ENCODE assay signal across 15 cellular contexts in genomic region chr9:133845659-133845947, GRCh38.
DNase-seq lines count a peak whose midpoint lies in the region; ATAC-seq, FAIRE-seq and TF ChIP-seq lines count a peak whose summit lies in the region.
"Had no signal": no experiment of that assay in that cellular context is flagged by ENCODE, and none has a peak within 500 bp of the region (broad histone marks: within the 10 kb centered on the region; RNA-seq: fewer than 3 reads in every experiment).

No MANE protein-coding gene starts in this region.

- H3K9me3 ChIP-seq in liver (ENCODE audit: control insufficient read depth in 4 of 4, low read length in 3 of 4) (no peaks in the 10 kb centered on the region), smooth muscle cell (replicated peaks; ENCODE audit: low read depth) (no peaks in the 10 kb centered on the region)

- H3K27ac ChIP-seq in liver (ENCODE audit: low read depth in 1 of 2, low read length in 2 of 2) = peak overlapping the region; percentile 78 to 86
- peak overlapping the region; percentile 84 for H3K27ac ChIP-seq in smooth muscle cell (ENCODE audit: low read depth)
- H3K27ac ChIP-seq: epithelial cell of prostate had no signal

- no peak for TF ChIP-seq RAD21 in liver (IDR thresholded peaks at IDR 0.05)

- peak; percentile 10 for DNase-seq in HTR-8/SVneo (ENCODE audit: insufficient read length, low spot score)
- DNase-seq in activated B cell treated with CpG ODN at 0.5 μM for 24 hours = no peak
- DNase-seq in smooth muscle cell (lab: John Stamatoyannopoulos, UW; ENCODE audit: unreplicated experiment) = no peak
- no peak for DNase-seq in C1 segment of cervical spinal cord (lab: John Stamatoyannopoulos, UW)
- DNase-seq in SKM-1 treated with dmso at 0.1 percent for 144 hours (lab: John Stamatoyannopoulos, UW; ENCODE audit: unreplicated experiment) = no peak
- DNase-seq: activated CD8-positive, alpha-beta memory T cell treated with anti-CD3 and anti-CD28 coated beads, Interleukin-2, amount 10 ng/mL, durations not matched to agents 7 days and 5 days; DND-41; NCI-H2171; small intestine had no signal

- intact Hi-C loops in activated B cell treated with CpG ODN at 0.5 μM for 24 hours (cut with micrococcal nuclease) = no loop called here

- H3K27me3 ChIP-seq in liver (ENCODE audit: control insufficient read depth in 4 of 4, insufficient read depth in 4 of 4, low read length in 3 of 4) (no peaks in the 10 kb centered on the region), smooth muscle cell (ENCODE audit: low read depth) (no peaks in the 10 kb centered on the region)

- peaks cover 72% of the 10 kb centered on the region for H4K20me1 ChIP-seq in smooth muscle cell (ENCODE audit: low read depth)

- H3K4me3 ChIP-seq in liver (ENCODE audit: low read depth in 1 of 3, low read length in 3 of 3) (no peak overlapping the region), smooth muscle cell (no peak overlapping the region)

- ATAC-seq in activated B cell treated with CpG ODN at 0.5 μM for 24 hours (ENCODE audit: low read depth) (peak; percentile 28), GM21528 (IDR thresholded peaks at IDR 0.05; ENCODE audit: low FRiP score, unreplicated experiment) (no peak), GM18520 (IDR thresholded peaks at IDR 0.05; ENCODE audit: unreplicated experiment) (no peak)
- ATAC-seq: activated CD8-positive, alpha-beta memory T cell treated with anti-CD3 and anti-CD28 coated beads, Interleukin-2, amount 10 ng/mL, durations not matched to agents 7 days and 5 days had no signal

- peaks cover 29% of the 10 kb centered on the region for H3K36me3 Mint-ChIP-seq in activated B cell treated with CpG ODN at 0.5 μM for 24 hours (ENCODE audit: low read depth)
- H3K36me3 Mint-ChIP-seq: activated CD8-positive, alpha-beta memory T cell treated with anti-CD3 and anti-CD28 coated beads, Interleukin-2, amount 10 ng/mL, durations not matched to agents 7 days and 5 days; activated naive CD4-positive, alpha-beta T cell treated with anti-CD3 and anti-CD28 coated beads, Interleukin-2, amount 50 U/mL, for 24 hours had no signal

- H3K36me3 ChIP-seq in liver (ENCODE audit: control insufficient read depth in 4 of 4, insufficient read depth in 3 of 4, low read depth in 1 of 4, low read length in 3 of 4) (no peaks in the 10 kb centered on the region), smooth muscle cell (ENCODE audit: low read depth) (no peaks in the 10 kb centered on the region)

- H3K4me3 Mint-ChIP-seq in activated B cell treated with CpG ODN at 0.5 μM for 24 hours = no peak overlapping the region
- H3K4me3 Mint-ChIP-seq: activated CD8-positive, alpha-beta memory T cell treated with anti-CD3 and anti-CD28 coated beads, Interleukin-2, amount 10 ng/mL, durations not matched to agents 7 days and 5 days; activated naive CD4-positive, alpha-beta T cell treated with anti-CD3 and anti-CD28 coated beads, Interleukin-2, amount 50 U/mL, for 24 hours; central memory CD8-positive, alpha-beta T cell had no signal

- H3F3A ChIP-seq in smooth muscle cell (ENCODE audit: low read depth) = peaks cover 7% of the 10 kb centered on the region

- peaks cover 50% of the 10 kb centered on the region for H3K4me1 Mint-ChIP-seq in activated B cell treated with CpG ODN at 0.5 μM for 24 hours
- H3K4me1 Mint-ChIP-seq: activated CD8-positive, alpha-beta memory T cell treated with anti-CD3 and anti-CD28 coated beads, Interleukin-2, amount 10 ng/mL, durations not matched to agents 7 days and 5 days; activated naive CD4-positive, alpha-beta T cell treated with anti-CD3 and anti-CD28 coated beads, Interleukin-2, amount 50 U/mL, for 24 hours; central memory CD8-positive, alpha-beta T cell had no signal

- TF ChIP-seq CTCF in activated B cell treated with CpG ODN at 0.5 μM for 24 hours (IDR thresholded peaks at IDR 0.05) (no peak), liver (IDR thresholded peaks at IDR 0.05; ENCODE audit: low read depth, low read length, missing input control) (no peak), smooth muscle cell (IDR thresholded peaks at IDR 0.05; ENCODE audit: borderline replicate concordance, insufficient read depth, poor library complexity, severe bottlenecking) (no peak)

- H2AFZ ChIP-seq in smooth muscle cell (ENCODE audit: low read depth) = no peak overlapping the region

- H3K79me2 ChIP-seq in smooth muscle cell (ENCODE audit: low read depth) = peaks cover 59% of the 10 kb centered on the region

- POLR2A ChIA-PET in activated B cell treated with CpG ODN at 0.5 μM for 24 hours (lab: Charles Lee) = interaction anchor here (1.1 kb wide), 1 partner anchor 18 kb away, joined by 4 read pairs; no protein-coding TSS in a partner anchor

- no peak for FAIRE-seq in HTR-8/SVneo (lab: Jason Lieb, UNC)
- FAIRE-seq: small intestine had no signal

- no peaks in the 10 kb centered on the region for H3K27me3 Mint-ChIP-seq in activated B cell treated with CpG ODN at 0.5 μM for 24 hours
- H3K27me3 Mint-ChIP-seq: activated CD8-positive, alpha-beta memory T cell treated with anti-CD3 and anti-CD28 coated beads, Interleukin-2, amount 10 ng/mL, durations not matched to agents 7 days and 5 days; central memory CD8-positive, alpha-beta T cell had no signal

- no peak overlapping the region for H3K27ac Mint-ChIP-seq in activated B cell treated with CpG ODN at 0.5 μM for 24 hours
- H3K27ac Mint-ChIP-seq: activated CD8-positive, alpha-beta memory T cell treated with anti-CD3 and anti-CD28 coated beads, Interleukin-2, amount 10 ng/mL, durations not matched to agents 7 days and 5 days; activated naive CD4-positive, alpha-beta T cell treated with anti-CD3 and anti-CD28 coated beads, Interleukin-2, amount 50 U/mL, for 24 hours had no signal

- no peak overlapping the region for H3K9ac ChIP-seq in liver (ENCODE audit: low read depth in 1 of 2, low read length in 2 of 2)
- peak overlapping the region; percentile 29 for H3K9ac ChIP-seq in smooth muscle cell (ENCODE audit: low read depth)

- CTCF ChIA-PET in activated B cell treated with CpG ODN at 0.5 μM for 24 hours (lab: Charles Lee) = interaction anchor here (1.6 kb wide), 1 partner anchor 148 kb away, joined by 4 read pairs; no protein-coding TSS in a partner anchor

- H3K4me1 ChIP-seq in liver (ENCODE audit: control insufficient read depth in 4 of 4, insufficient read depth in 4 of 4, low read length in 3 of 4) (peaks cover 0 to 14% (median 5%) of the 10 kb centered on the region in 4 donors), smooth muscle cell (ENCODE audit: low read depth) (peaks cover 5% of the 10 kb centered on the region)

- no peaks in the 10 kb centered on the region for H3K9me3 Mint-ChIP-seq in activated B cell treated with CpG ODN at 0.5 μM for 24 hours
- H3K9me3 Mint-ChIP-seq: activated naive CD4-positive, alpha-beta T cell treated with anti-CD3 and anti-CD28 coated beads, Interleukin-2, amount 50 U/mL, for 24 hours; central memory CD8-positive, alpha-beta T cell had no signal

- H3K4me2 ChIP-seq in smooth muscle cell = peak overlapping the region; percentile 68

- WGBS in liver = 92% methylated on average over 1 of the region's 1 CpG
- WGBS in smooth muscle cell (ENCODE audit: low lambda C conversion rate) = 91% methylated on average over 1 of the region's 1 CpG

TF ChIP-seq in liver, 16 proteins besides CTCF, POLR2A, EP300 and RAD21:
- TF ChIP-seq NR2F2 (IDR thresholded peaks at IDR 0.05) (peak; percentile 1), SP1 (IDR thresholded peaks at IDR 0.05) (no peak)
